1 cellular context compared by ENCODE assay signal in the genomic region with DNA sequence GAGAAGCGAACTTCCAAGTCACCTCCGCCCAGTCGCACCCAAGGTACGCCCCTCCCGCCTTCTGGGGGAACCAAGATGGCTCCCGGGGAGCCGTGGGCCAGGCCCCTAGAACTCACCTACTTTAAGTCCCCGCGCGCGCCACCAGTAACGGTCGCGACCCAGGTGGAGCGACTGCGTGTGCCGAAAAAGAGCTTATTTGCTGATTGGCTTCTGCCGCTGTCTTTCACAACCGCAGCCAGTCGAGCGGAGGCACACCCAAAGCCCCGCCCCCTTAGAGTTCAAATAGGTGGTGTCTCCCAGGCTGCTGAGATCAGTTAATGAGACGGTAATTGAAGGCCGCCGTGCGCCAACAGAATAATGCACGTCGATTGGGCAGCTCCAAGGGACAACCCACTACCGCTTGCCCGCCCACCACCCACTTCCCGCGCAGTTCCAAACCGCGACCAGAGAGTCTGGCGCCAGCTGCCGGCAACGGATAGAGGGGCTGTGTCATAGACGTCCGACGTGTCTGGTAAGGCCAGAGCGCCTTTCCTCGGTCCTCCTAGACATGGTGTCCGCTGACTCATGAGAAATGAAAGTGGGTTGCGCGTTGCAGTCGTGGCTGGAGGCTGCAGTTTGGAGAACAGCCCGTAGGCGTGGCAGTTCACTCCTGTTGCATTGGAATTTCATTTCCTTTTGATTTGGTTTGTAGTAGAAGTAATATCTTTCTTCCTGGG.
A peak's percentile ranks its signal among the peaks of the same experiment; 100 is the strongest.
TF ChIP-seq lines count a peak whose summit lies in the region.

A gene with protein sequence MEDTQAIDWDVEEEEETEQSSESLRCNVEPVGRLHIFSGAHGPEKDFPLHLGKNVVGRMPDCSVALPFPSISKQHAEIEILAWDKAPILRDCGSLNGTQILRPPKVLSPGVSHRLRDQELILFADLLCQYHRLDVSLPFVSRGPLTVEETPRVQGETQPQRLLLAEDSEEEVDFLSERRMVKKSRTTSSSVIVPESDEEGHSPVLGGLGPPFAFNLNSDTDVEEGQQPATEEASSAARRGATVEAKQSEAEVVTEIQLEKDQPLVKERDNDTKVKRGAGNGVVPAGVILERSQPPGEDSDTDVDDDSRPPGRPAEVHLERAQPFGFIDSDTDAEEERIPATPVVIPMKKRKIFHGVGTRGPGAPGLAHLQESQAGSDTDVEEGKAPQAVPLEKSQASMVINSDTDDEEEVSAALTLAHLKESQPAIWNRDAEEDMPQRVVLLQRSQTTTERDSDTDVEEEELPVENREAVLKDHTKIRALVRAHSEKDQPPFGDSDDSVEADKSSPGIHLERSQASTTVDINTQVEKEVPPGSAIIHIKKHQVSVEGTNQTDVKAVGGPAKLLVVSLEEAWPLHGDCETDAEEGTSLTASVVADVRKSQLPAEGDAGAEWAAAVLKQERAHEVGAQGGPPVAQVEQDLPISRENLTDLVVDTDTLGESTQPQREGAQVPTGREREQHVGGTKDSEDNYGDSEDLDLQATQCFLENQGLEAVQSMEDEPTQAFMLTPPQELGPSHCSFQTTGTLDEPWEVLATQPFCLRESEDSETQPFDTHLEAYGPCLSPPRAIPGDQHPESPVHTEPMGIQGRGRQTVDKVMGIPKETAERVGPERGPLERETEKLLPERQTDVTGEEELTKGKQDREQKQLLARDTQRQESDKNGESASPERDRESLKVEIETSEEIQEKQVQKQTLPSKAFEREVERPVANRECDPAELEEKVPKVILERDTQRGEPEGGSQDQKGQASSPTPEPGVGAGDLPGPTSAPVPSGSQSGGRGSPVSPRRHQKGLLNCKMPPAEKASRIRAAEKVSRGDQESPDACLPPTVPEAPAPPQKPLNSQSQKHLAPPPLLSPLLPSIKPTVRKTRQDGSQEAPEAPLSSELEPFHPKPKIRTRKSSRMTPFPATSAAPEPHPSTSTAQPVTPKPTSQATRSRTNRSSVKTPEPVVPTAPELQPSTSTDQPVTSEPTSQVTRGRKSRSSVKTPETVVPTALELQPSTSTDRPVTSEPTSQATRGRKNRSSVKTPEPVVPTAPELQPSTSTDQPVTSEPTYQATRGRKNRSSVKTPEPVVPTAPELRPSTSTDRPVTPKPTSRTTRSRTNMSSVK (N-terminal part only) (minus strand): TSS at position 153 of the 716 bp plus-strand sequence. CDS start 2,106 bp downstream, outside the sequence.

TF ChIP-seq in K562, 482 proteins besides CTCF, POLR2A, EP300 and RAD21 (continued from another document and continues in another):
- TF ChIP-seq ZNF24 (IDR thresholded peaks at IDR 0.05) = peak; percentile 52; the same call in 1 of the 2 replicates
- no peak for TF ChIP-seq POLR3G (IDR thresholded peaks at IDR 0.05; ENCODE audit: extremely low read depth, insufficient read length, insufficient replicate concordance)
- no peak for TF ChIP-seq FOXO4 (CRISPR knock-in tag; IDR thresholded peaks at IDR 0.05)
- TF ChIP-seq, protein P1, sequence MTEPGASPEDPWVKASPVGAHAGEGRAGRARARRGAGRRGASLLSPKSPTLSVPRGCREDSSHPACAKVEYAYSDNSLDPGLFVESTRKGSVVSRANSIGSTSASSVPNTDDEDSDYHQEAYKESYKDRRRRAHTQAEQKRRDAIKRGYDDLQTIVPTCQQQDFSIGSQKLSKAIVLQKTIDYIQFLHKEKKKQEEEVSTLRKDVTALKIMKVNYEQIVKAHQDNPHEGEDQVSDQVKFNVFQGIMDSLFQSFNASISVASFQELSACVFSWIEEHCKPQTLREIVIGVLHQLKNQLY (CRISPR knock-in tag; conservative IDR thresholded peaks at IDR 0.05) = 0 out of 4 replicates have a peak, but pooled peaks of 1 of the 2 experiments have one; percentile 31
- no peak for TF ChIP-seq BRD4 (IDR thresholded peaks at IDR 0.05)
- TF ChIP-seq ELF4 (CRISPR knock-in tag; IDR thresholded peaks at IDR 0.05) = no peak
- TF ChIP-seq E4F1 (CRISPR knock-in tag; IDR thresholded peaks at IDR 0.05; ENCODE audit: borderline replicate concordance) = no peak
- peak; percentile 76 to 87 for TF ChIP-seq FOXK2 (conservative IDR thresholded peaks at IDR 0.05 in 1 of 2, IDR thresholded peaks at IDR 0.05 in 1 of 2; ENCODE audit: low read depth in 2 of 2)
- 0 out of 2 replicates have a peak, but pooled peaks have one; percentile 19 for TF ChIP-seq ELF2 (CRISPR knock-in tag; IDR thresholded peaks at IDR 0.05)
- peak; percentile 99 for TF ChIP-seq NFRKB (IDR thresholded peaks at IDR 0.05; ENCODE audit: low read depth)
- TF ChIP-seq, protein P2, sequence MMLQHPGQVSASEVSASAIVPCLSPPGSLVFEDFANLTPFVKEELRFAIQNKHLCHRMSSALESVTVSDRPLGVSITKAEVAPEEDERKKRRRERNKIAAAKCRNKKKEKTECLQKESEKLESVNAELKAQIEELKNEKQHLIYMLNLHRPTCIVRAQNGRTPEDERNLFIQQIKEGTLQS (IDR thresholded peaks at IDR 0.05) = peak; percentile 87
- TF ChIP-seq, protein P2 (CRISPR knock-in tag; conservative IDR thresholded peaks at IDR 0.05) = peak; percentile 92
- TF ChIP-seq ZNF785 (CRISPR knock-in tag; IDR thresholded peaks at IDR 0.05) = no peak
- TF ChIP-seq TRIM24 (IDR thresholded peaks at IDR 0.05) = peak; percentile 87 to 96
- TF ChIP-seq FOS (IDR thresholded peaks at IDR 0.05; ENCODE audit: extremely low read depth, insufficient read length) = peak; percentile 86
- TF ChIP-seq TARDBP (IDR thresholded peaks at IDR 0.05) = peak; percentile 87
- TF ChIP-seq E2F3 (CRISPR knock-in tag; IDR thresholded peaks at IDR 0.05) = peak; percentile 98
- no peak for TF ChIP-seq DLX4 (CRISPR knock-in tag; IDR thresholded peaks at IDR 0.05)
- TF ChIP-seq ZNF584 (CRISPR knock-in tag; IDR thresholded peaks at IDR 0.05; ENCODE audit: low read depth) = no peak; the same call in 1 of the 2 replicates
- TF ChIP-seq NR2C2 (CRISPR knock-in tag; IDR thresholded peaks at IDR 0.05) = peak; percentile 84
- TF ChIP-seq NR2C2 (tag; IDR thresholded peaks at IDR 0.05) = peak; percentile 97
- no peak; the same call in 1 of the 2 replicates for TF ChIP-seq ATF1 (CRISPR knock-in tag; IDR thresholded peaks at IDR 0.05)
- TF ChIP-seq ATF1 (tag; IDR thresholded peaks at IDR 0.05) = peak; percentile 97
- peak; percentile 82 for TF ChIP-seq GABPA (tag; conservative IDR thresholded peaks at IDR 0.05; ENCODE audit: low read depth)
- no peak for TF ChIP-seq ZKSCAN3 (CRISPR knock-in tag; IDR thresholded peaks at IDR 0.05)
- peak; percentile 96 for TF ChIP-seq HES1 (IDR thresholded peaks at IDR 0.05; ENCODE audit: low read depth)
- no peak for TF ChIP-seq HNRNPUL1 (IDR thresholded peaks at IDR 0.05; ENCODE audit: low read length)
- TF ChIP-seq ZFX (CRISPR knock-in tag; IDR thresholded peaks at IDR 0.05) = peak; percentile 90
- TF ChIP-seq PML (IDR thresholded peaks at IDR 0.05; ENCODE audit: low read length) = peak; percentile 76
- TF ChIP-seq ZNF3 (CRISPR knock-in tag; IDR thresholded peaks at IDR 0.05) = no peak
- TF ChIP-seq HOMEZ (CRISPR knock-in tag; IDR thresholded peaks at IDR 0.05) = no peak
- TF ChIP-seq ZNF583 (CRISPR knock-in tag; IDR thresholded peaks at IDR 0.05) = no peak
- TF ChIP-seq TGIF2 (CRISPR knock-in tag; IDR thresholded peaks at IDR 0.05) = no peak; the same call in 1 of the 2 replicates
- TF ChIP-seq FOXA1 (IDR thresholded peaks at IDR 0.05; ENCODE audit: borderline replicate concordance) = no peak
- TF ChIP-seq NR2C1 (IDR thresholded peaks at IDR 0.05) = peak; percentile 90
- peak; percentile 82 for TF ChIP-seq NR2C1 (tag; IDR thresholded peaks at IDR 0.05)
- TF ChIP-seq, protein P3, sequence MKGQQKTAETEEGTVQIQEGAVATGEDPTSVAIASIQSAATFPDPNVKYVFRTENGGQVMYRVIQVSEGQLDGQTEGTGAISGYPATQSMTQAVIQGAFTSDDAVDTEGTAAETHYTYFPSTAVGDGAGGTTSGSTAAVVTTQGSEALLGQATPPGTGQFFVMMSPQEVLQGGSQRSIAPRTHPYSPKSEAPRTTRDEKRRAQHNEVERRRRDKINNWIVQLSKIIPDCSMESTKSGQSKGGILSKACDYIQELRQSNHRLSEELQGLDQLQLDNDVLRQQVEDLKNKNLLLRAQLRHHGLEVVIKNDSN (CRISPR knock-in tag; IDR thresholded peaks at IDR 0.05) = no peak
- peak; percentile 99 for TF ChIP-seq THAP12 (CRISPR knock-in tag; IDR thresholded peaks at IDR 0.05)
- TF ChIP-seq C11orf30 (IDR thresholded peaks at IDR 0.05; ENCODE audit: low read depth) = peak; percentile 100
- no peak for TF ChIP-seq ZBTB49 (CRISPR knock-in tag; IDR thresholded peaks at IDR 0.05; ENCODE audit: borderline replicate concordance)
- TF ChIP-seq RCOR1 (IDR thresholded peaks at IDR 0.05; ENCODE audit: borderline replicate concordance in 1 of 2, low read depth in 2 of 2, low read length in 2 of 2) = peak; percentile 10 to 82
